In the genomic region with DNA sequence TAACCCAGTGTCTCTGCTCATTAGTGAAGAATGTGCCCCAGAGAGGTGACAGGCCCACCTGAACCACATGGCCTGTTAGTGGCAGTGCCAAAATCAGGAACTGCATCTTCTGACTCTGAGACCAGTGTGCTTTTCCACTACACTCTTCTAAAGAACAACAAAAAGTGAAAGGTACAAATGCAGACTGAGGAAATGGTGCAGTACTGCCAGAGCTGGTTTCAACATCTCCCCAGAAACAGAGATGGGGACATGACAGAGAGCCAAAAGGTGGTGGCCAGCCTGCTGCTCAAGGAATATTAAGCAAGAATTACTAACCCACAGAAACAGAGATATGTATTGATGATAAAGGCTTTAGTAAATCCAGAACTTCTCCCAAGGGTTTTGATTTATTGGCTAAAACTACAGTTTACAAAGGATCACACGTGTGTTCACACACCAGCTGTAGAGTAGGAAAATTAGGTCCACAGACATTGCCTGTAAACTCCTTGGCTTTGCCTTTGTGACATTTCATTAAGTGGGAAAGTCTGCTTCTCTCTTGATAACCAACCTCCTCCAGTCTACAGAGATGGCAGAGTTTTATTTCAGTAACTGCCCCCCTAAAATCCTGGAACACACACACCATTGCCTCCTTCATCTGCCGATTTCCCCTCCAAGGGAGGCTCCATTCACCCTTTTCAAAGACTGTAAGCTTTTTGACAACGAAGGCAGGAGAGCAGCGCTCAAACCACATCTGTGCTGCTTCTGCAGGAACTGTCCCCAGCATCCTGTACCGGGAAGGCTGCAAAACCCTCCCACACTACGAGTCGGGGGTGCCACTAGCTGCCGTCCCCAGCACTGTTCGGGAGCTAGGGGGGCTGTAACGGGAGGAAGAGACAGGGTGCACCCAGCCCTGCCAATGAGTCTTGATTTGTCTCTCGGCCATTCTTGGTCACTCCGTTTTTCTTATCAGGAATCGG, we compare ENCODE assay signal across 10 cellular contexts. TPM values are rescaled to one million over a fixed set of nuclear protein-coding genes. Genes with fewer than 3 reads are reported as not detected.
DNase-seq lines count a peak whose midpoint lies in the region; ATAC-seq and TF ChIP-seq lines count a peak whose summit lies in the region.
"Had no signal": no experiment of that assay in that cellular context is flagged by ENCODE, and none has a peak within 500 bp of the region (broad histone marks: within the 10 kb centered on the region; RNA-seq: fewer than 3 reads in every experiment).

No MANE protein-coding gene starts in this region.

- DNase-seq in right atrium auricular region (ENCODE audit: low spot score) = peak; percentile 77
- no peak for DNase-seq in foreskin fibroblast
- no peak for DNase-seq in kidney glomerular epithelial cell (lab: John Stamatoyannopoulos, UW)
- DNase-seq in NCI-H2029 treated with DMSO at 0.1 percent for 48 hours (lab: John Stamatoyannopoulos, UW) = no peak
- DNase-seq: NCI-H345 had no signal

- no peaks in the 10 kb centered on the region for H3K9me3 ChIP-seq in right atrium auricular region

- TF ChIP-seq CTCF in right atrium auricular region (IDR thresholded peaks at IDR 0.05) (no peak), foreskin fibroblast (IDR thresholded peaks at IDR 0.05; ENCODE audit: low read depth, low read length) (no peak)

- H3K27me3 ChIP-seq in right atrium auricular region = no peaks in the 10 kb centered on the region

- H3K36me3 ChIP-seq in right atrium auricular region = no peaks in the 10 kb centered on the region

- ATAC-seq in GM18511 (IDR thresholded peaks at IDR 0.05; ENCODE audit: unreplicated experiment) (peak; percentile 71), GM21717 (IDR thresholded peaks at IDR 0.05; ENCODE audit: unreplicated experiment) (peak; percentile 79), HG03558 (IDR thresholded peaks at IDR 0.05; ENCODE audit: extremely low read depth, unreplicated experiment) (peak; percentile 61), esophagus mucosa (no peak)

- H3K27ac ChIP-seq in right atrium auricular region = peak overlapping the region; percentile 31 to 54
- H3K27ac ChIP-seq: epithelial cell of prostate had no signal

- no peak overlapping the region for H3K4me3 ChIP-seq in right atrium auricular region
- no peak overlapping the region for H3K4me3 ChIP-seq in foreskin fibroblast (ENCODE audit: low read depth in 1 of 2, low read length in 2 of 2)

- H3K4me1 ChIP-seq in right atrium auricular region = peaks cover 0 to 17% of the 10 kb centered on the region in 2 donors

RNA-seq across cellular contexts. Expression of gene GSDME, which starts 29.8 kb away (rescaled TPM):
- total RNA-seq in right atrium auricular region (10 to 100 TPM in 1 of 2 donors, 1 to 10 TPM in 1; 7.7 to 11.9 TPM), esophagus mucosa (8.3 TPM)
